1 cellular context compared by ENCODE assay signal in the genomic region with DNA sequence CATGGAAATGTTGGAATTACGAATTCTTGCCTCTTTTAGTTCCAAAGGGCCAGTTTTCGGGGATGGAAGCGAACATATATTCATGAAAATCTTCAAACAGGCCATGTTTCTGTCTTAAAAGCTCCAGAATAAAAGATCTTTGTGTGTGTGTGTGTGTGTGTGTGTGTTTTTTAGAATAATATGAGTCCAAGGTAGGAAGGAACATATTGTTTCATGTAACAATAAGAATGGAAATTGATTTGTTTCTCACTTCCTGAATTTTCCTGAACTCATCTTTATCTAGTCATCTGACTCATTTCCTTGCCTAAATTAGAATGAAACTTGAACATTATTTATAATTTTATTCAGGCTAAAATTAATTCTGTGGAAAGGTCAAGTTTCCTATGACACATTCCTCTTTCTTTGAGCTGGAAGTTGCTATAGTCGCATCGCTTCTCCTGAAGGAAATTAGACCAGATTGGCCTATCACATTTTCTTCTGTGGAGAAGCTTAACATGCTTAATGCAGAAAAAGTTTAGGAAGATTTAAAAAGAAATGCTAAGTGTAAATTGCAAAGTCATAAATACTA.
TF ChIP-seq lines count a peak whose summit lies in the region.

No MANE protein-coding gene starts in this region.

TF ChIP-seq in SK-N-SH, 30 proteins besides CTCF, POLR2A, EP300 and RAD21 (continued from another document):
- TF ChIP-seq, protein P1, sequence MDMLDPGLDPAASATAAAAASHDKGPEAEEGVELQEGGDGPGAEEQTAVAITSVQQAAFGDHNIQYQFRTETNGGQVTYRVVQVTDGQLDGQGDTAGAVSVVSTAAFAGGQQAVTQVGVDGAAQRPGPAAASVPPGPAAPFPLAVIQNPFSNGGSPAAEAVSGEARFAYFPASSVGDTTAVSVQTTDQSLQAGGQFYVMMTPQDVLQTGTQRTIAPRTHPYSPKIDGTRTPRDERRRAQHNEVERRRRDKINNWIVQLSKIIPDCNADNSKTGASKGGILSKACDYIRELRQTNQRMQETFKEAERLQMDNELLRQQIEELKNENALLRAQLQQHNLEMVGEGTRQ (IDR thresholded peaks at IDR 0.05; ENCODE audit: borderline replicate concordance, low read depth, low read length), result no peak
- TF ChIP-seq TCF12 (IDR thresholded peaks at IDR 0.05), result no peak
